In genomic region chr9:69601698-69602097, GRCh38 we compare ENCODE assay signal across 31 cellular contexts.
"Had no signal": no experiment of that assay in that cellular context is flagged by ENCODE, and none has a peak within 500 bp of the region (broad histone marks: within the 10 kb centered on the region; RNA-seq: fewer than 3 reads in every experiment).

No MANE protein-coding gene starts in this region.

- H3K9me3 Mint-ChIP-seq: activated B cell treated with CpG ODN at 0.5 μM for 24 hours; activated CD8-positive, alpha-beta T cell treated with anti-CD3 and anti-CD28 coated beads for 36 hours; central memory CD8-positive, alpha-beta T cell; dendritic cell treated with granulocyte-macrophage colony-stimulating factor and Interleukin-4, amounts not matched to agents 40 ng/mL and 50 ng/mL, for 4 days; effector memory CD8-positive, alpha-beta T cell had no signal

- H3K4me1 Mint-ChIP-seq: activated B cell treated with CpG ODN at 0.5 μM for 24 hours; activated T-helper 17 cell treated with anti-CD3 and anti-CD28 coated beads, Interleukin-2, amount 50 U/mL, for 72 hours; central memory CD8-positive, alpha-beta T cell; T-helper 17 cell had no signal

- H3K27me3 Mint-ChIP-seq: dendritic cell treated with granulocyte-macrophage colony-stimulating factor and Interleukin-4, amounts not matched to agents 40 ng/mL and 50 ng/mL, for 4 days had no signal

- H3K27ac Mint-ChIP-seq: activated B cell treated with CpG ODN at 0.5 μM for 24 hours; activated CD8-positive, alpha-beta T cell treated with anti-CD3 and anti-CD28 coated beads for 36 hours; activated naive CD8-positive, alpha-beta T cell; activated T-helper 17 cell treated with anti-CD3 and anti-CD28 coated beads, Interleukin-2, amount 50 U/mL, for 72 hours; dendritic cell treated with granulocyte-macrophage colony-stimulating factor and Interleukin-4, amounts not matched to agents 40 ng/mL and 50 ng/mL, for 4 days; effector memory CD8-positive, alpha-beta T cell; T-helper 17 cell; T-helper 2 cell treated with Interferon-gamma antibody and Interleukin-4, amounts not matched to agents 5 μg/mL and 100 μg/mL, for 36 hours had no signal

- H3K27ac ChIP-seq: brain microvascular endothelial cell, coronary artery, heart left ventricle, WERI-Rb-1 had no signal

- H3K27me3 ChIP-seq: brain microvascular endothelial cell, heart left ventricle had no signal

- H3K36me3 ChIP-seq: brain microvascular endothelial cell, heart left ventricle, WERI-Rb-1 had no signal

- ATAC-seq: activated CD4-positive, CD25-positive, alpha-beta regulatory T cell treated with anti-CD3 and anti-CD28 coated beads, Interleukin-2, amount 50 U/mL, for 24 hours; activated CD8-positive, alpha-beta T cell treated with anti-CD3 and anti-CD28 coated beads for 36 hours; activated T-cell treated with anti-CD3 and anti-CD28 coated beads, Interleukin-2, amount 50 U/mL, for 4 hours; activated T-helper 17 cell treated with anti-CD3 and anti-CD28 coated beads, Interleukin-2, amount 50 U/mL, for 72 hours; effector memory CD8-positive, alpha-beta T cell; esophagus mucosa; heart left ventricle; T-helper 17 cell had no signal

- H3K36me3 Mint-ChIP-seq: activated naive CD8-positive, alpha-beta T cell had no signal

- H3K4me3 Mint-ChIP-seq: activated B cell treated with CpG ODN at 0.5 μM for 24 hours; activated CD8-positive, alpha-beta T cell treated with anti-CD3 and anti-CD28 coated beads for 36 hours; activated naive CD8-positive, alpha-beta T cell; activated T-cell treated with anti-CD3 and anti-CD28 coated beads, Interleukin-2, amount 50 U/mL, for 4 hours; activated T-helper 17 cell treated with anti-CD3 and anti-CD28 coated beads, Interleukin-2, amount 50 U/mL, for 72 hours; central memory CD8-positive, alpha-beta T cell; dendritic cell treated with granulocyte-macrophage colony-stimulating factor and Interleukin-4, amounts not matched to agents 40 ng/mL and 50 ng/mL, for 4 days; effector memory CD8-positive, alpha-beta T cell; T-helper 17 cell; T-helper 2 cell treated with Interferon-gamma antibody and Interleukin-4, amounts not matched to agents 5 μg/mL and 100 μg/mL, for 36 hours had no signal

- DNase-seq: activated B cell treated with CpG ODN at 0.5 μM for 24 hours; activated CD4-positive, alpha-beta T cell treated with anti-CD3 and anti-CD28 coated beads for 48 hours; activated CD4-positive, alpha-beta T cell treated with anti-CD3 and anti-CD28 coated beads, Interleukin-2, amount 50 U/mL, for 1 hour; activated CD4-positive, alpha-beta T cell treated with anti-CD3 and anti-CD28 coated beads, Interleukin-2, amount 50 U/mL, for 48 hours; activated CD8-positive, alpha-beta memory T cell treated with anti-CD3 and anti-CD28 coated beads for 24 hours; activated CD8-positive, alpha-beta T cell treated with anti-CD3 and anti-CD28 coated beads for 36 hours; activated effector memory CD4-positive, alpha-beta T cell treated with Interleukin-2 at 50 U/mL for 16 hours; activated gamma-delta T cell treated with Interleukin-2 at 50 U/mL for 16 hours; activated naive CD4-positive, alpha-beta T cell treated with anti-CD3 and anti-CD28 coated beads, Interleukin-2, amount 50 U/mL, for 16 hours; activated naive CD4-positive, alpha-beta T cell treated with Interleukin-2 at 50 U/mL for 16 hours; activated T-cell treated with anti-CD3 and anti-CD28 coated beads, Interleukin-2, amount 50 U/mL, for 4 hours; amniotic stem cell; anterior cingulate cortex; brain microvascular endothelial cell; effector CD4-positive, alpha-beta T cell; effector memory CD8-positive, alpha-beta T cell; foreskin fibroblast; glutamatergic neuron; heart left ventricle; T-helper 1 cell; T-helper 17 cell; T1000; WERI-Rb-1 had no signal

- H3K4me3 ChIP-seq: coronary artery, heart left ventricle had no signal
